In the genomic region with DNA sequence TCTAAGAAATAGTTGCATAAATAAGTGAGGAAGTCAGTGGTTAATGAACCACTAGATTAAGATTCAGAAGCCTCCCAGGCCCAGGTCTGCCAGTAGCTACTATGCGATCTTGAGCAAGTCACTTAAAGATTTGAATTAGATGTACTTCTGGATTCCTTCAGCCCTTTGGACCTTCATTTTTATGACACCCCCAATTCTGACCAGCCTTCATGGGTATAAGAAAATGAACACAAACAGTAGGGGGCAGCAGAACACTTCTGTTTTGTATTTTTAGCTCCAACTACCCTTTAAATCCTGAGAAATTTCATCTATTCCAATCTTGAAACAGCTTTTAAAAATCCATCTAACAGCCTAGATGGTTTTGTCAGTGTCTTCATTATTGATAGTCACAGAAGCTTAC, we compare ENCODE assay signal across 9 cellular contexts. TPM values are rescaled to one million over a fixed set of nuclear protein-coding genes. Genes with fewer than 3 reads are reported as not detected.
DNase-seq lines count a peak whose midpoint lies in the region; ATAC-seq and TF ChIP-seq lines count a peak whose summit lies in the region.
"Had no signal": no experiment of that assay in that cellular context is flagged by ENCODE, and none has a peak within 500 bp of the region (broad histone marks: within the 10 kb centered on the region; RNA-seq: fewer than 3 reads in every experiment).

No MANE protein-coding gene starts in this region.

- no peaks in the 10 kb centered on the region for H3K9me3 Mint-ChIP-seq in HFFc6
- no peaks in the 10 kb centered on the region for H3K9me3 Mint-ChIP-seq in natural killer cell treated with Interleukin-12 subunit alpha and Interleukin-12 subunit beta and Interleukin-15 and Interleukin-18, amount 100 ng/mL, for 72 hours

- no peaks in the 10 kb centered on the region for H3K9me3 ChIP-seq in WERI-Rb-1 (ENCODE audit: severe bottlenecking)
- H3K9me3 ChIP-seq in left lung, result no peaks in the 10 kb centered on the region

- H3K36me3 ChIP-seq in WERI-Rb-1, result no peaks in the 10 kb centered on the region
- no peaks in the 10 kb centered on the region for H3K36me3 ChIP-seq in left lung

- H3K27me3 ChIP-seq in WERI-Rb-1 (ENCODE audit: insufficient read depth, low read depth, severe bottlenecking), result peaks cover 22% of the 10 kb centered on the region
- no peaks in the 10 kb centered on the region for H3K27me3 ChIP-seq in left lung

- H3K27ac Mint-ChIP-seq in HFFc6, result no peak overlapping the region
- H3K27ac Mint-ChIP-seq in natural killer cell treated with Interleukin-12 subunit alpha and Interleukin-12 subunit beta and Interleukin-15 and Interleukin-18, amount 100 ng/mL, for 72 hours, result no peak overlapping the region
- H3K27ac Mint-ChIP-seq: stimulated activated naive CD8-positive, alpha-beta T cell treated with anti-CD3 and anti-CD28 coated beads, Interleukin-15, amount 100 ng/mL, for 72 hours had no signal

- ATAC-seq in left lung (peak; percentile 36), HG03280 (IDR thresholded peaks at IDR 0.05; ENCODE audit: unreplicated experiment) (no peak), GM19351 (IDR thresholded peaks at IDR 0.05; ENCODE audit: unreplicated experiment) (no peak)
- ATAC-seq in natural killer cell treated with Interleukin-12 subunit alpha and Interleukin-12 subunit beta and Interleukin-15 and Interleukin-18, amount 100 ng/mL, for 72 hours, result no peak
- ATAC-seq: stimulated activated naive CD8-positive, alpha-beta T cell treated with anti-CD3 and anti-CD28 coated beads, Interleukin-15, amount 100 ng/mL, for 72 hours had no signal

- H3K4me1 ChIP-seq in left lung, result no peaks in the 10 kb centered on the region

- DNase-seq in AG10803 (ENCODE audit: low read depth) (peak; percentile 31), HFFc6 (peak; percentile 21), WERI-Rb-1 (peak; percentile 9), left lung (no peak), NCI-H2029 (lab: John Stamatoyannopoulos, UW) (no peak)
- no peak for DNase-seq in natural killer cell treated with Interleukin-12 subunit alpha and Interleukin-12 subunit beta and Interleukin-15 and Interleukin-18, amount 100 ng/mL, for 72 hours (ENCODE audit: low spot score)
- DNase-seq: stimulated activated naive CD8-positive, alpha-beta T cell treated with anti-CD3 and anti-CD28 coated beads, Interleukin-15, amount 100 ng/mL, for 72 hours had no signal

- peaks cover 61% of the 10 kb centered on the region for H3K4me1 Mint-ChIP-seq in HFFc6 (ENCODE audit: low read depth)
- H3K4me1 Mint-ChIP-seq in natural killer cell treated with Interleukin-12 subunit alpha and Interleukin-12 subunit beta and Interleukin-15 and Interleukin-18, amount 100 ng/mL, for 72 hours (ENCODE audit: low read depth in 2 of 2), result no peaks in the 10 kb centered on the region
- H3K4me1 Mint-ChIP-seq: stimulated activated naive CD8-positive, alpha-beta T cell treated with anti-CD3 and anti-CD28 coated beads, Interleukin-15, amount 100 ng/mL, for 72 hours had no signal

- H3K4me3 ChIP-seq in AG10803 (ENCODE audit: low read length) (no peak overlapping the region), WERI-Rb-1 (ENCODE audit: low read depth, low read length) (no peak overlapping the region), left lung (no peak overlapping the region)

- H3K27ac ChIP-seq in WERI-Rb-1 (no peak overlapping the region), left lung (no peak overlapping the region)

- H3K36me3 Mint-ChIP-seq in HFFc6 (ENCODE audit: low read depth), result peaks cover 10% of the 10 kb centered on the region; the same call in 1 of the 2 replicates
- H3K36me3 Mint-ChIP-seq in natural killer cell treated with Interleukin-12 subunit alpha and Interleukin-12 subunit beta and Interleukin-15 and Interleukin-18, amount 100 ng/mL, for 72 hours, result no peaks in the 10 kb centered on the region

- TF ChIP-seq CTCF in AG10803 (conservative IDR thresholded peaks at IDR 0.05; ENCODE audit: low read length) (peak; percentile 46), HFFc6 (IDR thresholded peaks at IDR 0.05) (peak; percentile 79), WERI-Rb-1 (IDR thresholded peaks at IDR 0.05; ENCODE audit: low read depth, low read length) (0 out of 2 replicates have a peak, but pooled peaks have one; percentile 20), left lung (IDR thresholded peaks at IDR 0.05) (peak; percentile 21 to 39)

- no peaks in the 10 kb centered on the region for H3K27me3 Mint-ChIP-seq in HFFc6 (ENCODE audit: insufficient read depth)
- peaks cover 0 to 8% of the 10 kb centered on the region in 2 donors for H3K27me3 Mint-ChIP-seq in natural killer cell treated with Interleukin-12 subunit alpha and Interleukin-12 subunit beta and Interleukin-15 and Interleukin-18, amount 100 ng/mL, for 72 hours
- H3K27me3 Mint-ChIP-seq: stimulated activated naive CD8-positive, alpha-beta T cell treated with anti-CD3 and anti-CD28 coated beads, Interleukin-15, amount 100 ng/mL, for 72 hours had no signal

- no peak overlapping the region for H3K4me3 Mint-ChIP-seq in HFFc6
- H3K4me3 Mint-ChIP-seq in natural killer cell treated with Interleukin-12 subunit alpha and Interleukin-12 subunit beta and Interleukin-15 and Interleukin-18, amount 100 ng/mL, for 72 hours, result no peak overlapping the region
- H3K4me3 Mint-ChIP-seq: stimulated activated naive CD8-positive, alpha-beta T cell treated with anti-CD3 and anti-CD28 coated beads, Interleukin-15, amount 100 ng/mL, for 72 hours had no signal

- intact Hi-C loops in left lung (cut with DNase I), result no loop called here

RNA-seq across cellular contexts. Expression of a gene that starts 19.0 kb away (rescaled TPM):
- total RNA-seq in HFFc6 (2021; fragmentation: NEBNext Ultra II Directional; extraction: Animal tissue kit (Norgen Biotek cat#: 25700)), result 100 to 1,000 TPM in 4 of 6 experiments, 10 to 100 TPM in 2; 84.4 to 124 (median 110) TPM
- 10 to 100 TPM; 20.0 to 23.5 TPM for total RNA-seq in left lung
- not detected for total RNA-seq in natural killer cell treated with Interleukin-12 subunit alpha and Interleukin-12 subunit beta and Interleukin-15 and Interleukin-18, amount 100 ng/mL, for 72 hours

Comparison
In these comparisons a context has a peak if more than half of its experiments do, and no peak if none do; other contexts are left out.
1. DNase-seq: peak in AG10803 (single experiment), HFFc6 (single experiment) and WERI-Rb-1 (single experiment); none in left lung (0 of 2), NCI-H2029 (single experiment) and natural killer cell treated with Interleukin-12 subunit alpha and Interleukin-12 subunit beta and Interleukin-15 and Interleukin-18, amount 100 ng/mL, for 72 hours (single experiment).
2. CTCF ChIP-seq: peak in every context shown above with its lines; median percentile 79 in HFFc6; 46 in AG10803; 30 in left lung; 20 in WERI-Rb-1.
3. RNA of a gene that starts 19.0 kb away (total RNA-seq): 84.4 to 124 TPM in HFFc6 and 20.0 to 23.5 TPM in left lung; not detected in natural killer cell treated with Interleukin-12 subunit alpha and Interleukin-12 subunit beta and Interleukin-15 and Interleukin-18, amount 100 ng/mL, for 72 hours; every median in the first group is over 10 times any median in the second.